3 cellular contexts compared by ENCODE assay signal in the genomic region with DNA sequence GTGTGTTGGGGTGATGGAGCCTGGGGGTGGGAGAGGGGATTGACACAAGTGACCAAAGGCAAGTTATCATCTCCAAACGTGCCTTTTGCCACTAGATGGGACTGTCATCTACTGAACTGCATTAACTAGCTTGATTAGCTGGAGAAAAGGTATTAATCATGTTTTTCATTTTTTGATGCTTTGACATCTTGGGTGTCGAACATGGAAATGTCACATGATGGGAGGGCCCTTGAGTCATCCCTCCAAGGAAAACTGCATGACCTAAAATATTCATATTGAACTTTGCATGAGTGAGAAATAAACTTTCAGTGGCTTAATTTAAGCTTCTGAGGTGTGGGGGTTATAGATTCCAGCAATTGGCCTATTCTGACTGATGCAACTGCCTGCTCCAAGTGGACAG.
TF ChIP-seq lines count a peak whose summit lies in the region.

No MANE protein-coding gene starts in this region.

TF ChIP-seq in SK-N-SH, 30 proteins besides CTCF, POLR2A, EP300 and RAD21:
- TF ChIP-seq YY1 (IDR thresholded peaks at IDR 0.05; ENCODE audit: low read depth) (no peak), GABPA (IDR thresholded peaks at IDR 0.05; ENCODE audit: low read depth) (no peak), POLR2AphosphoS5 (IDR thresholded peaks at IDR 0.05; ENCODE audit: low read depth, low read length) (no peak), SIN3A (IDR thresholded peaks at IDR 0.05; ENCODE audit: borderline replicate concordance, low read depth, low read length) (no peak), FOXM1 (IDR thresholded peaks at IDR 0.05; ENCODE audit: low read depth) (no peak)

TF ChIP-seq in SK-N-SH treated with all-trans-retinoic acid at 6 μM for 48 hours, 23 proteins besides CTCF, POLR2A, EP300 and RAD21:
- TF ChIP-seq SNAI2 (CRISPR knock-in tag; IDR thresholded peaks at IDR 0.05) (no peak), CREB5 (CRISPR knock-in tag; IDR thresholded peaks at IDR 0.05; ENCODE audit: low read depth) (no peak), POU6F1 (CRISPR knock-in tag; IDR thresholded peaks at IDR 0.05; ENCODE audit: borderline replicate concordance, low read depth) (no peak), ZNF70 (CRISPR knock-in tag; IDR thresholded peaks at IDR 0.05) (no peak), OSR1 (CRISPR knock-in tag; IDR thresholded peaks at IDR 0.05) (no peak), TSHZ2 (CRISPR knock-in tag; IDR thresholded peaks at IDR 0.05) (no peak), ZFP3 (CRISPR knock-in tag; IDR thresholded peaks at IDR 0.05) (no peak), ZFP30 (CRISPR knock-in tag; IDR thresholded peaks at IDR 0.05) (no peak), ZC3H10 (CRISPR knock-in tag; IDR thresholded peaks at IDR 0.05) (no peak), ZNF565 (CRISPR knock-in tag; conservative IDR thresholded peaks at IDR 0.05; ENCODE audit: low read depth) (no peak)

TF ChIP-seq in HCT116, 20 proteins besides CTCF, POLR2A, EP300 and RAD21 (continued from another document):
- no peak for TF ChIP-seq FOSL1 (IDR thresholded peaks at IDR 0.05; ENCODE audit: low read depth)
- no peak for TF ChIP-seq ZFX (IDR thresholded peaks at IDR 0.05)
- no peak for TF ChIP-seq ZNF274 (IDR thresholded peaks at IDR 0.05; ENCODE audit: low read depth, low read length)
- TF ChIP-seq EZH2phosphoT487 (IDR thresholded peaks at IDR 0.05; ENCODE audit: borderline replicate concordance) = no peak
- TF ChIP-seq CEBPB (IDR thresholded peaks at IDR 0.05; ENCODE audit: low read depth) = no peak
- TF ChIP-seq ELF1 (IDR thresholded peaks at IDR 0.05; ENCODE audit: borderline replicate concordance, low read depth) = no peak
- TF ChIP-seq EZH2 (IDR thresholded peaks at IDR 0.05) = no peak
- no peak for TF ChIP-seq REST (IDR thresholded peaks at IDR 0.05; ENCODE audit: low read depth)
- no peak for TF ChIP-seq SP1 (IDR thresholded peaks at IDR 0.05; ENCODE audit: low read depth)
- TF ChIP-seq ATF3 (IDR thresholded peaks at IDR 0.05) = no peak
- no peak for TF ChIP-seq YY1 (IDR thresholded peaks at IDR 0.05; ENCODE audit: extremely low read depth, insufficient replicate concordance, low read depth, low read length)
- TF ChIP-seq SIN3A (IDR thresholded peaks at IDR 0.05; ENCODE audit: low read depth) = no peak
- TF ChIP-seq ZBTB33 (IDR thresholded peaks at IDR 0.05; ENCODE audit: extremely low read depth, insufficient replicate concordance, low read length) = no peak
- TF ChIP-seq EGR1 (IDR thresholded peaks at IDR 0.05; ENCODE audit: low read depth) = no peak
- TF ChIP-seq CBX3 (IDR thresholded peaks at IDR 0.05; ENCODE audit: low read depth) = no peak
- no peak for TF ChIP-seq JUND (IDR thresholded peaks at IDR 0.05)
- no peak for TF ChIP-seq TCF7L2 (IDR thresholded peaks at IDR 0.05; ENCODE audit: borderline replicate concordance, extremely low read depth, insufficient read depth, insufficient read length)
